Comparison of ENCODE assay signal across 8 cellular contexts in the genomic region with DNA sequence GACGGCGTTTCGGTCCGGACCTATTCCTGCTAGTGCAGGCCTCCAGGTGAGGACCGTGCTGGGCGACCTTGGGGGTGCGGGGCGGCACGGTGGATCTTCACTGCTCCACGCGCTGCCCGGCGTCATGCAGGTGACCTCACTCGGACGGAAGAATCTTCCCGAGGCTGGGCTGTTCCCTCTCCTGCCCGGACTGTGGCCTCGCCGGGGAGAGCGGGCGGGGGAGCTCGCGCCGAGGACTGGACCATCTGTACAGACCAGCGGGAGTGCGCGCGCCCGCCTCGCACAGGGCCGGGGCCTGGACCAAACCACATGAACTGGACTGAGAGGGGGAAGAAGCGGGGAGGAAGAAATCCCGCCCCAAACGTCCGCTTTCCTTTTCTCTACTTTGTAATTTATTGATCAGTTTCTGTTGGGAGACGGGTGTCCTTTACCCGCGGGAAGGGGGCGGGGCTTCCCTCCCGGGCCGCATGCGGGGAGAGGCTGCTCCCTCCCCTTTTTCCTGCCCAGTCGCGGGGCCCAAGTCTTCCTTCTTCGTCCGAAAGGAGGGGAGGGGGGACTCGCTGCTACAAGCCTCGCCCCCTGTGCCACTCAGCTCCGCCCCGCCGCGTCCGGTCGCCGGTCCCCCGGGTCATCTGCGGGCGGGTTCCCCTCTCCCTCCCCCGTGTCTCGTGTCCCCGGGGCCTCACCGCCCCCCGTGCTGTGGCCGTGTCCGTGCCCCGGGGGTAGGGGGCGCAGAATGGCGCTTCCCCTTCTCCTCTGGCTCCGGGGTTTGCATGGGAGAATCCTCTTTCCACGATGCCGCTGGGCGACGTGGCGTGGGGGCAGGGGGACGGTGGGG. TPM values are rescaled to one million over a fixed set of nuclear protein-coding genes. Genes with fewer than 3 reads are reported as not detected.
DNase-seq lines count a peak whose midpoint lies in the region; ATAC-seq, FAIRE-seq and TF ChIP-seq lines count a peak whose summit lies in the region.

No MANE protein-coding gene starts in this region.

- CTCF ChIA-PET in activated naive CD4-positive, alpha-beta T cell treated with anti-CD3 and anti-CD28 coated beads, Interleukin-2, amount 10 ng/mL, durations not matched to agents 7 days and 5 days (lab: Charles Lee), result no interaction called here

- H3K4me1 Mint-ChIP-seq in activated naive CD4-positive, alpha-beta T cell treated with anti-CD3 and anti-CD28 coated beads, Interleukin-2, amount 10 ng/mL, durations not matched to agents 7 days and 5 days, result peaks cover 35% of the 10 kb centered on the region
- H3K4me1 Mint-ChIP-seq in naive thymus-derived CD8-positive, alpha-beta T cell, result peaks cover 23 to 46% (median 37%) of the 10 kb centered on the region in 4 donors

- no peaks in the 10 kb centered on the region for H3K27me3 ChIP-seq in foreskin keratinocyte

- no peak for TF ChIP-seq CTCF in foreskin keratinocyte (conservative IDR thresholded peaks at IDR 0.05)

- H3K4me1 ChIP-seq in foreskin keratinocyte, result no peaks in the 10 kb centered on the region

- H3K36me3 Mint-ChIP-seq in activated naive CD4-positive, alpha-beta T cell treated with anti-CD3 and anti-CD28 coated beads, Interleukin-2, amount 10 ng/mL, durations not matched to agents 7 days and 5 days, result peaks cover 5% of the 10 kb centered on the region
- H3K36me3 Mint-ChIP-seq in naive thymus-derived CD8-positive, alpha-beta T cell, result peaks cover 0 to 7% (median 4%) of the 10 kb centered on the region in 3 donors

- H3K27ac Mint-ChIP-seq in activated naive CD4-positive, alpha-beta T cell treated with anti-CD3 and anti-CD28 coated beads, Interleukin-2, amount 10 ng/mL, durations not matched to agents 7 days and 5 days, result no peak overlapping the region
- H3K27ac Mint-ChIP-seq in naive thymus-derived CD8-positive, alpha-beta T cell, result no peak overlapping the region

- H3K4me3 Mint-ChIP-seq in activated naive CD4-positive, alpha-beta T cell treated with anti-CD3 and anti-CD28 coated beads, Interleukin-2, amount 10 ng/mL, durations not matched to agents 7 days and 5 days, result peak overlapping the region; percentile 73
- peak overlapping the region; percentile 67 to 88 (median 81) for H3K4me3 Mint-ChIP-seq in naive thymus-derived CD8-positive, alpha-beta T cell

- peak overlapping the region; percentile 6 for H3K27ac ChIP-seq in foreskin keratinocyte

- DNase-seq in DMS153 treated with DMSO at 0.1 percent for 48 hours (lab: John Stamatoyannopoulos, UW; ENCODE audit: unreplicated experiment) (peak; percentile 71), KG1 (lab: John Stamatoyannopoulos, UW) (peak; percentile 26), OCI-M2 (lab: John Stamatoyannopoulos, UW; ENCODE audit: unreplicated experiment) (peak; percentile 79), foreskin keratinocyte (peak; percentile 61 to 77), urothelium cell line (ENCODE audit: low spot score) (peak; percentile 90)
- peak; percentile 73 for DNase-seq in activated naive CD4-positive, alpha-beta T cell treated with anti-CD3 and anti-CD28 coated beads, Interleukin-2, amount 10 ng/mL, durations not matched to agents 7 days and 5 days
- peak in 2 of 10 donors; percentile 21 to 37 for DNase-seq in naive thymus-derived CD8-positive, alpha-beta T cell

- FAIRE-seq in urothelium cell line (lab: Jason Lieb, UNC), result no peak

- ATAC-seq in foreskin keratinocyte (peak; percentile 23), GM21825 (IDR thresholded peaks at IDR 0.05; ENCODE audit: unreplicated experiment) (no peak)
- ATAC-seq in naive thymus-derived CD8-positive, alpha-beta T cell, result peak in 1 of 2 donors; percentile 17

- H3K27me3 Mint-ChIP-seq in activated naive CD4-positive, alpha-beta T cell treated with anti-CD3 and anti-CD28 coated beads, Interleukin-2, amount 10 ng/mL, durations not matched to agents 7 days and 5 days, result peaks cover 100% of the 10 kb centered on the region
- peaks cover 31 to 87% (median 65%) of the 10 kb centered on the region in 5 donors for H3K27me3 Mint-ChIP-seq in naive thymus-derived CD8-positive, alpha-beta T cell

- peaks cover 4% of the 10 kb centered on the region for H3K9me3 Mint-ChIP-seq in activated naive CD4-positive, alpha-beta T cell treated with anti-CD3 and anti-CD28 coated beads, Interleukin-2, amount 10 ng/mL, durations not matched to agents 7 days and 5 days
- peaks cover 0 to 14% (median 2%) of the 10 kb centered on the region in 9 donors for H3K9me3 Mint-ChIP-seq in naive thymus-derived CD8-positive, alpha-beta T cell

- POLR2A ChIA-PET in naive thymus-derived CD8-positive, alpha-beta T cell (lab: Charles Lee), result interaction anchor here (1.3 kb wide), 1 partner anchor 36 kb away, joined by 4 read pairs; the partner anchor contains the start of gene LIN7B

RNA-seq across cellular contexts. Expression of gene HRC, which starts 4.9 kb away (rescaled TPM):
- total RNA-seq in foreskin keratinocyte, result not detected in 2 replicates
- polyA plus RNA-seq in foreskin keratinocyte, result not detected in 2 replicates
- not detected for total RNA-seq in naive thymus-derived CD8-positive, alpha-beta T cell
- not detected for polyA plus RNA-seq in naive thymus-derived CD8-positive, alpha-beta T cell

RNA-seq across cellular contexts. Expression of gene TRPM4, which starts 7.3 kb away (rescaled TPM):
- total RNA-seq in foreskin keratinocyte, result 17.6 and 18.7 TPM in 2 replicates
- 15.4 and 15.6 TPM in 2 replicates for polyA plus RNA-seq in foreskin keratinocyte
- not detected for total RNA-seq in naive thymus-derived CD8-positive, alpha-beta T cell
- polyA plus RNA-seq in naive thymus-derived CD8-positive, alpha-beta T cell, result not detected

RNA-seq across cellular contexts. Expression of gene PPFIA3, which starts 31.0 kb away (rescaled TPM):
- total RNA-seq in foreskin keratinocyte, result 9.8 and 9.9 TPM in 2 replicates
- 9.4 and 10.3 TPM in 2 replicates for polyA plus RNA-seq in foreskin keratinocyte
- 1 to 10 TPM; 3.6 to 4.7 TPM for total RNA-seq in naive thymus-derived CD8-positive, alpha-beta T cell
- under 1 TPM in 2 of 3 donors, not detected in 1; 0.20 to 0.58 TPM for polyA plus RNA-seq in naive thymus-derived CD8-positive, alpha-beta T cell

RNA-seq across cellular contexts. Expression of gene C19orf73, which starts 31.4 kb away (rescaled TPM):
- total RNA-seq in foreskin keratinocyte, result 0.71 and 1.2 TPM in 2 replicates
- 2.0 TPM in 2 replicates for polyA plus RNA-seq in foreskin keratinocyte
- 1 to 10 TPM; 1.6 TPM for total RNA-seq in naive thymus-derived CD8-positive, alpha-beta T cell
- polyA plus RNA-seq in naive thymus-derived CD8-positive, alpha-beta T cell, result 1 to 10 TPM; 3.0 to 7.0 (median 5.7) TPM

RNA-seq across cellular contexts. Expression of gene LIN7B, which starts 36.2 kb away (rescaled TPM):
- 2.4 and 3.0 TPM in 2 replicates for total RNA-seq in foreskin keratinocyte
- 3.8 and 4.3 TPM in 2 replicates for polyA plus RNA-seq in foreskin keratinocyte
- 10 to 100 TPM; 15.7 to 16.2 TPM for total RNA-seq in naive thymus-derived CD8-positive, alpha-beta T cell
- 1 to 10 TPM; 5.5 to 9.2 (median 5.6) TPM for polyA plus RNA-seq in naive thymus-derived CD8-positive, alpha-beta T cell

Comparison
In these comparisons a context has a peak if more than half of its experiments do, and no peak if none do; other contexts are left out.
1. RNA of gene TRPM4, which starts 7.3 kb away (total RNA-seq): 17.6 to 18.7 TPM in foreskin keratinocyte; not detected in naive thymus-derived CD8-positive, alpha-beta T cell; every median in the first group is over 10 times any median in the second.